25 cellular contexts compared by ENCODE assay signal in the genomic region with DNA sequence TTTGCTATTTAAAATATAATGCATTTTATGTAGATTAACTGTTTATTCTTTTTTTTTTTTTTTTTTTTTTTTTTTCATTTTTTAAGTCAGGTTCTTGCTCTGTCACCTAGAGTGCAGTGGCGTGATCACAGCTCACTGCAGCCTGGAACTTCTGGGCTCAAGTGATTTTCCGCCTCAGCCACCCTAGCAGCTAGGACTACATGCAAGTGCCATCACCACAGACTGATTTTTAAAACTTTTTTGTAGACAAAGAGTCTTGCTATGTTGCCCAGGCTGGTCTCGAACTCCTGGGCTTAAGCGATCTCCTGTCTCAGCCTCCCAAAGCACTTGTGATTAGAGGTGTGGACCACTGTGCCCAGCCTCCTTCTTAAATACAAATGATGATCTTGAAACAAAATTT.
"Had no signal": no experiment of that assay in that cellular context is flagged by ENCODE, and none has a peak within 500 bp of the region (broad histone marks: within the 10 kb centered on the region; RNA-seq: fewer than 3 reads in every experiment).

No MANE protein-coding gene starts in this region.

- H3K36me3 ChIP-seq: colonic mucosa, esophagus muscularis mucosa, gastrocnemius medialis, gastroesophageal sphincter had no signal

- H3K27me3 ChIP-seq: colonic mucosa, dorsolateral prefrontal cortex, esophagus muscularis mucosa, esophagus squamous epithelium, foreskin keratinocyte, gastrocnemius medialis, gastroesophageal sphincter, heart left ventricle, heart right ventricle had no signal

- DNase-seq: colonic mucosa; cortex of kidney; dermis blood vessel endothelial cell; dorsolateral prefrontal cortex; effector CD4-positive, alpha-beta T cell; effector CD8-positive, alpha-beta T cell; effector memory CD4-positive, alpha-beta T cell; effector memory CD8-positive, alpha-beta T cell; endodermal cell; erythroblast; esophagus squamous epithelium; foreskin fibroblast; foreskin keratinocyte; foreskin melanocyte; gastrocnemius medialis; glutamatergic neuron; head of caudate nucleus; heart left ventricle; heart right ventricle had no signal

- H3K4me1 ChIP-seq: colonic mucosa, esophagus squamous epithelium had no signal

- H3K9me3 Mint-ChIP-seq: dendritic cell treated with granulocyte-macrophage colony-stimulating factor and Interleukin-4, amounts not matched to agents 40 ng/mL and 50 ng/mL, for 4 days; effector memory CD8-positive, alpha-beta T cell had no signal

- H3K4me3 Mint-ChIP-seq: dendritic cell treated with granulocyte-macrophage colony-stimulating factor and Interleukin-4, amounts not matched to agents 40 ng/mL and 50 ng/mL, for 4 days; effector memory CD8-positive, alpha-beta T cell; endodermal cell had no signal

- H3K9me3 ChIP-seq: colonic mucosa, esophagus squamous epithelium, gastrocnemius medialis, gastroesophageal sphincter had no signal

- ATAC-seq: effector memory CD8-positive, alpha-beta T cell; esophagus mucosa; foreskin keratinocyte; gastrocnemius medialis; gastroesophageal sphincter had no signal

- H3K27me3 Mint-ChIP-seq: dendritic cell treated with granulocyte-macrophage colony-stimulating factor and Interleukin-4, amounts not matched to agents 40 ng/mL and 50 ng/mL, for 4 days; effector memory CD8-positive, alpha-beta T cell had no signal

- H3K4me3 ChIP-seq: colonic mucosa, coronary artery, dorsolateral prefrontal cortex, esophagus muscularis mucosa, esophagus squamous epithelium, gastrocnemius medialis, gastroesophageal sphincter, heart left ventricle, heart right ventricle had no signal

- H3K27ac Mint-ChIP-seq: dendritic cell treated with granulocyte-macrophage colony-stimulating factor and Interleukin-4, amounts not matched to agents 40 ng/mL and 50 ng/mL, for 4 days; effector memory CD8-positive, alpha-beta T cell; endodermal cell had no signal

- H3K27ac ChIP-seq: colonic mucosa, coronary artery, dorsolateral prefrontal cortex, epithelial cell of prostate, esophagus muscularis mucosa, esophagus squamous epithelium, foreskin keratinocyte, gastrocnemius medialis, gastroesophageal sphincter had no signal
